In genomic region chr14:20632831-20633771, GRCh38 we compare ENCODE assay signal across 8 cellular contexts.
DNase-seq lines count a peak whose midpoint lies in the region; ATAC-seq and TF ChIP-seq lines count a peak whose summit lies in the region.

No MANE protein-coding gene starts in this region.

- DNase-seq in NCI-H510A treated with DMSO at 0.1 percent for 48 hours (lab: John Stamatoyannopoulos, UW) (peak; percentile 56), NCI-H510A (lab: John Stamatoyannopoulos, UW) (no peak), NCI-H526 treated with DMSO at 0.1 percent for 48 hours (lab: John Stamatoyannopoulos, UW) (peak; percentile 22), epithelial cell of esophagus (ENCODE audit: low read depth) (peak; percentile 84)
- peak; percentile 40 to 43 for DNase-seq in activated CD4-positive, alpha-beta T cell treated with anti-CD3 and anti-CD28 coated beads, Interleukin-2, amount 50 U/mL, for 4 hours

- H3K9me3 ChIP-seq in muscle layer of colon (ENCODE audit: low read length) (no peaks in the 10 kb centered on the region), stomach smooth muscle (ENCODE audit: control insufficient read depth in 2 of 2, low read length in 2 of 2) (peaks cover 0 to 2% of the 10 kb centered on the region in 2 donors)

- H3K27ac ChIP-seq in muscle layer of colon (ENCODE audit: low read depth, low read length): no peak overlapping the region
- no peak overlapping the region for H3K27ac ChIP-seq in stomach smooth muscle (ENCODE audit: low read length)

- peak; percentile 57 for ATAC-seq in HG03066 (IDR thresholded peaks at IDR 0.05; ENCODE audit: low read depth, unreplicated experiment)

- H3K4me3 ChIP-seq in epithelial cell of esophagus (ENCODE audit: low read length): peak overlapping the region; percentile 46
- H3K4me3 ChIP-seq in muscle layer of colon (ENCODE audit: low read depth in 1 of 2, low read length in 2 of 2): peak overlapping the region; percentile 21 to 64
- H3K4me3 ChIP-seq in stomach smooth muscle (ENCODE audit: low read length in 2 of 2): peak overlapping the region; percentile 38 to 68

- H3K27me3 ChIP-seq in muscle layer of colon (ENCODE audit: control insufficient read depth in 1 of 2, insufficient read depth in 2 of 2, low read length in 2 of 2): peaks cover 0 to 13% of the 10 kb centered on the region in 2 donors
- peaks cover 32 to 45% of the 10 kb centered on the region in 2 donors for H3K27me3 ChIP-seq in stomach smooth muscle (ENCODE audit: control insufficient read depth in 1 of 2, insufficient read depth in 2 of 2, low read length in 2 of 2)

- H3K4me1 ChIP-seq in muscle layer of colon (ENCODE audit: insufficient read depth, low read length) (peaks cover 18% of the 10 kb centered on the region), stomach smooth muscle (ENCODE audit: control insufficient read depth, insufficient read depth, low read length) (peaks cover 7% of the 10 kb centered on the region)

- H3K9ac ChIP-seq in muscle layer of colon (ENCODE audit: low read length): no peak overlapping the region
- no peak overlapping the region for H3K9ac ChIP-seq in stomach smooth muscle (ENCODE audit: low read length in 2 of 2)

- no peak for TF ChIP-seq CTCF in epithelial cell of esophagus (IDR thresholded peaks at IDR 0.05; ENCODE audit: insufficient read depth, low read depth, low read length, missing control alignments)

- H3K36me3 ChIP-seq in muscle layer of colon (ENCODE audit: insufficient read depth, low read length) (no peaks in the 10 kb centered on the region), stomach smooth muscle (ENCODE audit: control insufficient read depth in 2 of 2, insufficient read depth in 2 of 2, low read length in 2 of 2) (no peaks in the 10 kb centered on the region)
